ENCODE assay signal across 9 cellular contexts in genomic region chr15:92502930-92503329, GRCh38.
"Had no signal": no experiment of that assay in that cellular context is flagged by ENCODE, and none has a peak within 500 bp of the region (broad histone marks: within the 10 kb centered on the region; RNA-seq: fewer than 3 reads in every experiment).

No MANE protein-coding gene starts in this region.

- DNase-seq: GM23248, GOT3, H7, HFFc6 had no signal

- H3K27ac ChIP-seq: GM23248, HL-60 had no signal

- H3K27ac Mint-ChIP-seq: HFFc6, IgD-negative memory B cell had no signal

- ATAC-seq: HCT116, HepG2 had no signal

- H3K4me3 ChIP-seq: GM23248, HAP-1 had no signal

- FAIRE-seq: HepG2 had no signal

- H3K36me3 ChIP-seq: HAP-1 had no signal

- H3K4me1 Mint-ChIP-seq: IgD-negative memory B cell had no signal

- H3K4me3 Mint-ChIP-seq: HFFc6, IgD-negative memory B cell had no signal

- H3K36me3 Mint-ChIP-seq: IgD-negative memory B cell had no signal
